Comparison of ENCODE assay signal across 8 cellular contexts in the genomic region with DNA sequence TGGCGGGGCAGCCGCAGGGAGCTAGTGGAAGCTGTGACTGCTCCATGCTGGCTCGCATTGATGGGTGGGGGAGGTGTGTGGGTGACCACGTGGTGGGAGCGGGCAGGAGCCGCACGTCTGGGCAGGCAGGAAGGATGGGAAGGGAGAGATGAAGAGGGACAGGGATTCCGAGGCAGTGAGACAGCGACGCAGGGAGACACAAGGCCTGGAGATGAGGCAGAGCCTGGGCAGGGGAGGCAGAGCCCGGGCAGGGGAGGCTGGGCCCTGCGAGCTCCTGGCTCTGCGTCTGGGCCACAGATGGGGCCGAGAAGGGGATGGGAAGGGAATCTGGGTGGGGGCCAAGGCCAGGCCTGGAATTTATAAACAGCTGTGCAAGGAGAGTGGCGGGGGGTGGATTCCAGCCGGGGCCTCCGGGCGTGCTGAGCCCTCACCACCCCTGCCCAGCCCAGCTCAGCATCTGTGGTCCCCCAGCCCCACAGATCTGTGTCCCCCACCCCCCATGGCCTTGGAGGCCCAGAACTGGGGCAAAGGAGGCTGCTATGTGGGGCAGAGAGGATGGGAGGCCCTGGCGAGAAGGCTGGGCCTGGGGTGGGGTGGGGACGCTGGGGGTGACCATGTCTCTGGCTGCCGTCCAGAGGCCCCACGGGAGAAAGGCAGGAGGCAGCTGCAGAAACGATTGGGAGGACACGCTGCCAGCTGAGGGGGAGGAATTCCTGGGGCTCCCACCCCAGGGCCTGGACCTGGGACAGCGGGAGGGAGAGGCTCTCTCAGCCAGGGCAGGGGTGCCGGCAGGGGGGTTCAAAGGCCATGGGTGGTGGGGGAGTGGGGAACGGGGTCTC. TPM values are rescaled to one million over a fixed set of nuclear protein-coding genes. Genes with fewer than 3 reads are reported as not detected.
DNase-seq lines count a peak whose midpoint lies in the region; ATAC-seq and TF ChIP-seq lines count a peak whose summit lies in the region.

No MANE protein-coding gene starts in this region.

- H3K79me2 ChIP-seq in neural cell (replicated peaks; ENCODE audit: insufficient read depth, low read length): no peaks in the 10 kb centered on the region

- H3K27me3 ChIP-seq in NT2/D1 (ENCODE audit: insufficient read depth, insufficient read length) (no peaks in the 10 kb centered on the region), neural cell (ENCODE audit: insufficient read depth, low read depth, low read length) (no peaks in the 10 kb centered on the region)

- DNase-seq in AG20443 (ENCODE audit: low spot score) (peak; percentile 95), NT2/D1 (ENCODE audit: low read depth, low spot score) (no peak), fibroblast of gingiva (ENCODE audit: low read depth) (peak; percentile 100), T-helper 9 cell (no peak)
- DNase-seq in stimulated activated CD4-positive, alpha-beta T cell treated with anti-CD3 and anti-CD28 coated beads, Interleukin-4, amount 100 ng/mL, for 1 hour: no peak

- H3K4me3 ChIP-seq in NT2/D1 (ENCODE audit: insufficient read length, low read depth) (no peak overlapping the region), neural cell (ENCODE audit: low read length) (no peak overlapping the region)

- H3K4me1 ChIP-seq in NT2/D1 (ENCODE audit: insufficient read depth, insufficient read length): peaks cover 2% of the 10 kb centered on the region

- H3K9me2 ChIP-seq in neural cell (ENCODE audit: insufficient read depth, low read length): no peaks in the 10 kb centered on the region

- peaks cover 5% of the 10 kb centered on the region; the same call in 1 of the 2 replicates for H3K9me3 ChIP-seq in NT2/D1 (ENCODE audit: insufficient read depth, low read length)
- H3K9me3 ChIP-seq in neural cell (ENCODE audit: low read length): no peaks in the 10 kb centered on the region

- H3K4me2 ChIP-seq in neural cell (ENCODE audit: low read length): no peak overlapping the region

- no peaks in the 10 kb centered on the region for H3F3A ChIP-seq in neural cell (ENCODE audit: insufficient read depth, low read length, poor library complexity, severe bottlenecking)

- H3K9ac ChIP-seq in NT2/D1 (ENCODE audit: insufficient read length, low read depth) (peak overlapping the region; percentile 76), neural cell (ENCODE audit: low read length) (peak overlapping the region; percentile 16)

- H4K20me1 ChIP-seq in neural cell (ENCODE audit: insufficient read depth): no peaks in the 10 kb centered on the region

- H3K27ac ChIP-seq in neural cell (ENCODE audit: low read length): no peak overlapping the region

- H3K36me3 ChIP-seq in NT2/D1 (ENCODE audit: insufficient read depth, insufficient read length, low read length) (peaks cover 35% of the 10 kb centered on the region), neural cell (ENCODE audit: insufficient read depth, low read length) (no peaks in the 10 kb centered on the region)

- ATAC-seq in GM19351 (IDR thresholded peaks at IDR 0.05; ENCODE audit: unreplicated experiment) (no peak), GM18909 (IDR thresholded peaks at IDR 0.05; ENCODE audit: poor library complexity, unreplicated experiment) (no peak)

- TF ChIP-seq CTCF in neural cell (IDR thresholded peaks at IDR 0.05; ENCODE audit: poor library complexity, severe bottlenecking): no peak

- TF ChIP-seq RAD21 in neural cell (conservative IDR thresholded peaks at IDR 0.05): no peak

- TF ChIP-seq EP300 in neural cell (conservative IDR thresholded peaks at IDR 0.05; ENCODE audit: poor library complexity, severe bottlenecking): no peak

- H2AFZ ChIP-seq in neural cell (ENCODE audit: low read depth, low read length): no peak overlapping the region

TF ChIP-seq in neural cell, 6 proteins besides CTCF, POLR2A, EP300 and RAD21:
- TF ChIP-seq TAF1 (IDR thresholded peaks at IDR 0.05; ENCODE audit: low read depth) (no peak), MXI1 (conservative IDR thresholded peaks at IDR 0.05; ENCODE audit: poor library complexity, severe bottlenecking) (no peak), EZH2 (IDR thresholded peaks at IDR 0.05; ENCODE audit: borderline replicate concordance, insufficient read depth, low read length, poor library complexity, severe bottlenecking) (no peak), REST (IDR thresholded peaks at IDR 0.05; ENCODE audit: borderline replicate concordance) (no peak), SMC3 (conservative IDR thresholded peaks at IDR 0.05; ENCODE audit: poor library complexity) (no peak), POLR2AphosphoS5 (IDR thresholded peaks at IDR 0.05) (no peak)
TF ChIP-seq in neural cell: peak in this region for 0.

RNA-seq across cellular contexts. Expression of gene EHD2, which starts 6.0 kb away (rescaled TPM):
- polyA plus RNA-seq in neural cell: not detected in 2 replicates
- not detected in 2 replicates for polyA minus RNA-seq in neural cell

RNA-seq across cellular contexts. Expression of gene NOP53, which starts 26.1 kb away (rescaled TPM):
- polyA plus RNA-seq in neural cell: 65.0 and 87.0 TPM in 2 replicates
- 61.8 and 147 TPM in 2 replicates for polyA minus RNA-seq in neural cell

RNA-seq across cellular contexts. Expression of gene SELENOW, which starts 59.2 kb away (rescaled TPM):
- polyA plus RNA-seq in neural cell: 811 and 902 TPM in 2 replicates
- polyA minus RNA-seq in neural cell: 227 and 240 TPM in 2 replicates

Comparison
In these comparisons a context has a peak if more than half of its experiments do, and no peak if none do; other contexts are left out.
1. DNase-seq: peak in AG20443 (single experiment) and fibroblast of gingiva (single experiment); none in NT2/D1 (single experiment), T-helper 9 cell (single experiment) and stimulated activated CD4-positive, alpha-beta T cell treated with anti-CD3 and anti-CD28 coated beads, Interleukin-4, amount 100 ng/mL, for 1 hour (single experiment).